ENCODE assay signal across 17 cellular contexts in the genomic region with DNA sequence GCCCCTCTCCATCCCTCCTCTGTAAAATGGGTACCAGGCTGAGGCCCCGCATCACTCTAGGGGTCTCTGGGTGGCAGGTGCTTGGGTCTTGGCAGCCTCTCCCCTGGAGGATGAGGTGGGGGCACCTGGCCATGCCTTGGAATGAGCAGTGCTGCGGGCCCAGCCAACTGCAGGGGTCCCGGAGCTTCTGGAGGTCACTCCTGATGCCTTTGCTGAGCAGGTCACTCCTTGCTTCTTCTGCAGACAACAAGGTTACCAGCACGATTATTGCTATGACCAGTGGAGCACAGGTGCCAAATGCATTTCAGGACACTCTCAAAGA. TPM values are rescaled to one million over a fixed set of nuclear protein-coding genes. Genes with fewer than 3 reads are reported as not detected.
A peak's percentile ranks its signal among the peaks of the same experiment; 100 is the strongest.
DNase-seq lines count a peak whose midpoint lies in the region; ATAC-seq, FAIRE-seq and TF ChIP-seq lines count a peak whose summit lies in the region.
"Had no signal": no experiment of that assay in that cellular context is flagged by ENCODE, and none has a peak within 500 bp of the region (broad histone marks: within the 10 kb centered on the region; RNA-seq: fewer than 3 reads in every experiment).

No MANE protein-coding gene starts in this region.

- no CpG with 5 or more reads among the region's 4 CpGs for WGBS in H9 (ENCODE audit: extremely low coverage, insufficient read length, low lambda C conversion rate)
- 81 to 82% methylated on average over 4 of the region's 4 CpGs for WGBS in esophagus, 2 donors
- WGBS in trophoblast cell (ENCODE audit: extremely low coverage, insufficient coverage, insufficient read length): no CpG with 5 or more reads among the region's 4 CpGs

- no peak overlapping the region for H4K5ac ChIP-seq in H9 (ENCODE audit: insufficient read length, low read depth, low read length)

- no peaks in the 10 kb centered on the region; a peak in 1 of 7 replicates for H3K36me3 Mint-ChIP-seq in H9 (ENCODE audit: insufficient read depth in 1 of 3, low read depth in 3 of 3)

- no peak overlapping the region for H2AFZ ChIP-seq in H9 (ENCODE audit: low read length)
- H2AFZ ChIP-seq in PC-9: no peak overlapping the region
- H2AFZ ChIP-seq in trophoblast cell (ENCODE audit: insufficient read depth, low read length, poor library complexity): no peak overlapping the region

- peaks cover 7% of the 10 kb centered on the region for H3K27me3 Mint-ChIP-seq in H9 (ENCODE audit: low read depth)

- no peaks in the 10 kb centered on the region for H3K9me3 Mint-ChIP-seq in H9
- H3K9me3 Mint-ChIP-seq: HFFc6 had no signal

- H3K4me1 ChIP-seq in H9 (ENCODE audit: insufficient read depth, low read length): peaks cover 4% of the 10 kb centered on the region; the same call in 1 of the 2 replicates
- peaks cover 90% of the 10 kb centered on the region for H3K4me1 ChIP-seq in PC-9 (replicated peaks; ENCODE audit: insufficient read depth)
- H3K4me1 ChIP-seq in esophagus (ENCODE audit: control insufficient read depth in 2 of 2, insufficient read depth in 2 of 2, low read length in 1 of 2): peaks cover 25 to 49% of the 10 kb centered on the region in 2 donors
- peaks cover 55 to 59% of the 10 kb centered on the region in 2 experiments for H3K4me1 ChIP-seq in trophoblast cell (ENCODE audit: control insufficient read depth in 1 of 2, insufficient read depth in 2 of 2, low read length in 2 of 2)

- H3K23ac ChIP-seq in H9 (ENCODE audit: insufficient read length, low read depth, low read length) (no peak overlapping the region), trophoblast cell (ENCODE audit: low read length) (no peak overlapping the region)

- peaks cover 43% of the 10 kb centered on the region for H3F3A ChIP-seq in PC-9 (ENCODE audit: insufficient read depth, low read depth)

- DNase-seq in H9 (peak; percentile 26), PC-9 (no peak), trophoblast cell (no peak), NCI-H2171 treated with DMSO at 0.1 percent for 48 hours (lab: John Stamatoyannopoulos, UW) (no peak), GM12892 (ENCODE audit: insufficient read length) (no peak), activated gamma-delta T cell (lab: John Stamatoyannopoulos, UW) (no peak)
- DNase-seq: DMS79, NCI-H1092 treated with DMSO at 0.1 percent for 48 hours, NCI-H2029 treated with DMSO at 0.1 percent for 48 hours, NCI-H446 treated with DMSO at 0.1 percent for 48 hours had no signal

- H3K36me3 ChIP-seq in PC-9 (ENCODE audit: low read depth): no peaks in the 10 kb centered on the region
- H3K36me3 ChIP-seq in esophagus (ENCODE audit: control insufficient read depth in 2 of 2, insufficient read depth in 2 of 2, low read length in 1 of 2): no peaks in the 10 kb centered on the region
- peaks cover 0 to 2% of the 10 kb centered on the region in 2 experiments for H3K36me3 ChIP-seq in trophoblast cell (ENCODE audit: control insufficient read depth in 1 of 2, insufficient read depth in 2 of 2, low read length in 2 of 2)

- no peak for TF ChIP-seq CTCF in H9 (conservative IDR thresholded peaks at IDR 0.05)
- TF ChIP-seq CTCF in PC-9 (conservative IDR thresholded peaks at IDR 0.05): no peak

- H3K27ac ChIP-seq in H9 (ENCODE audit: insufficient read length, low read depth, low read length): no peak overlapping the region
- H3K27ac ChIP-seq in PC-9: peak overlapping the region; percentile 81
- peak overlapping the region; percentile 80 to 84 for H3K27ac ChIP-seq in esophagus (ENCODE audit: low read depth in 2 of 2, low read length in 1 of 2)
- peak overlapping the region; percentile 54 for H3K27ac ChIP-seq in trophoblast cell (ENCODE audit: low read depth, low read length)
- H3K27ac ChIP-seq: C4-2B had no signal

- H3K79me1 ChIP-seq in H9 (ENCODE audit: insufficient read depth, low read depth, low read length, poor library complexity, severe bottlenecking): no peaks in the 10 kb centered on the region
- H3K79me1 ChIP-seq in trophoblast cell (ENCODE audit: low read length): peaks cover 56% of the 10 kb centered on the region

- H3K4me2 ChIP-seq in H9 (ENCODE audit: insufficient read depth, insufficient read length, low read length) (no peak overlapping the region), PC-9 (peak overlapping the region; percentile 77), trophoblast cell (ENCODE audit: low read length) (no peak overlapping the region)

- H2AK5ac ChIP-seq in H9 (ENCODE audit: insufficient read length, low read length): no peak overlapping the region
- peak overlapping the region; percentile 33 for H2AK5ac ChIP-seq in trophoblast cell (ENCODE audit: low read length)

- no peak overlapping the region for H3K18ac ChIP-seq in H9 (ENCODE audit: insufficient read length, low read depth, low read length)
- H3K18ac ChIP-seq in trophoblast cell (ENCODE audit: low read length): peak overlapping the region; percentile 65

- H3K9me3 ChIP-seq in H9 (ENCODE audit: control insufficient read depth, low read depth, low read length) (no peaks in the 10 kb centered on the region), PC-9 (ENCODE audit: insufficient read depth, low read depth) (no peaks in the 10 kb centered on the region), esophagus (ENCODE audit: control insufficient read depth in 2 of 2, insufficient read depth in 1 of 2, low read depth in 1 of 2, low read length in 1 of 2) (no peaks in the 10 kb centered on the region), trophoblast cell (ENCODE audit: insufficient read depth, low read depth, low read length) (peaks cover 2% of the 10 kb centered on the region)

- POLR2A ChIA-PET in PC-9 (lab: Charles Lee; ENCODE audit: unreplicated experiment): interaction anchor here (0.7 to 1.3 kb wide), 5 partner anchors 11 to 882 kb away, joined by 3 to 11 read pairs (median 5); a partner anchor contains a TSS

- H2BK12ac ChIP-seq in H9 (ENCODE audit: insufficient read length, low read depth, low read length) (no peak overlapping the region), trophoblast cell (ENCODE audit: low read length) (peak overlapping the region; percentile 34)

- H3K23me2 ChIP-seq in H9 (ENCODE audit: insufficient read length, low read depth, low read length, poor library complexity, severe bottlenecking): no peaks in the 10 kb centered on the region

- no peak overlapping the region for H3K14ac ChIP-seq in H9 (ENCODE audit: insufficient read depth, low read length)
- peak overlapping the region; percentile 44 for H3K14ac ChIP-seq in trophoblast cell (ENCODE audit: low read length)

- H3K56ac ChIP-seq in H9 (ENCODE audit: insufficient read length, low read depth, low read length): no peak overlapping the region

- H3K4me3 ChIP-seq in PC-9 (peak overlapping the region; percentile 21; the same call in 1 of the 2 replicates), esophagus (ENCODE audit: low read depth in 1 of 2, low read length in 2 of 2) (no peak overlapping the region), trophoblast cell (ENCODE audit: low read depth, low read length) (no peak overlapping the region)

- H2BK15ac ChIP-seq in H9 (ENCODE audit: low read depth, low read length): no peak overlapping the region

- H3K27me3 ChIP-seq in H9 (ENCODE audit: insufficient read depth, low read length) (no peaks in the 10 kb centered on the region), PC-9 (ENCODE audit: insufficient read depth, low read depth) (no peaks in the 10 kb centered on the region), esophagus (ENCODE audit: control insufficient read depth in 1 of 2, insufficient read depth in 2 of 2, low read length in 2 of 2) (no peaks in the 10 kb centered on the region), trophoblast cell (ENCODE audit: insufficient read depth, low read length) (no peaks in the 10 kb centered on the region)

- H3K79me2 ChIP-seq in H9 (ENCODE audit: insufficient read depth, low read length) (no peaks in the 10 kb centered on the region), PC-9 (ENCODE audit: low read depth) (peaks cover 20% of the 10 kb centered on the region), trophoblast cell (ENCODE audit: control insufficient read depth, insufficient read depth, low read length, poor library complexity) (peaks cover 14% of the 10 kb centered on the region)

- H2BK120ac ChIP-seq in H9 (ENCODE audit: low read depth, low read length, poor library complexity, severe bottlenecking) (no peak overlapping the region), trophoblast cell (ENCODE audit: insufficient read depth, low read length, poor library complexity) (peak overlapping the region; percentile 78)

- no peak overlapping the region for H2BK20ac ChIP-seq in H9 (ENCODE audit: low read depth, low read length, poor library complexity, severe bottlenecking)

- no peak overlapping the region for H4K91ac ChIP-seq in H9 (ENCODE audit: insufficient read length, low read depth, low read length)
- peak overlapping the region; percentile 80 for H4K91ac ChIP-seq in trophoblast cell (ENCODE audit: low read depth, low read length)

- H3K4ac ChIP-seq in H9 (ENCODE audit: low read depth, low read length) (no peak overlapping the region), trophoblast cell (ENCODE audit: low read depth, low read length) (no peak overlapping the region)

- no peak overlapping the region for H2BK5ac ChIP-seq in H9 (ENCODE audit: insufficient read length, low read length)
- peak overlapping the region; percentile 37 for H2BK5ac ChIP-seq in trophoblast cell (ENCODE audit: low read depth, low read length, poor library complexity)

- no peak for TF ChIP-seq POLR2A in GM12892 (IDR thresholded peaks at IDR 0.05; ENCODE audit: low read depth, low read length)

- no peak for FAIRE-seq in GM12892 (lab: Jason Lieb, UNC)

- BruUV-seq in PC-9 (replicated peaks; lab: Mats Ljungman, UMichigan): no TSS peak

- H3K9ac ChIP-seq in H9 (ENCODE audit: extremely low read depth, insufficient read length, low read length) (no peak overlapping the region), trophoblast cell (ENCODE audit: low read length) (no peak overlapping the region)

- intact Hi-C loops in PC-9 (cut with micrococcal nuclease; ENCODE audit: unreplicated experiment): loop anchor here (1.0 kb wide), 1 partner anchor 22 kb away; a partner anchor contains a TSS

- no peaks in the 10 kb centered on the region for H3K9me2 ChIP-seq in PC-9 (ENCODE audit: insufficient read depth)

- no peak for ATAC-seq in HG02763 (IDR thresholded peaks at IDR 0.05; ENCODE audit: unreplicated experiment)

- H3T11ph ChIP-seq in H9 (ENCODE audit: low read length): no peak overlapping the region

- H3K4me3 Mint-ChIP-seq in H9: no peak overlapping the region

- H3K27ac Mint-ChIP-seq in H9: no peak overlapping the region
- H3K27ac Mint-ChIP-seq: HFFc6 had no signal

- H4K20me1 ChIP-seq in H9 (ENCODE audit: control insufficient read depth, insufficient read depth, insufficient read length): no peaks in the 10 kb centered on the region
- no peaks in the 10 kb centered on the region for H4K20me1 ChIP-seq in PC-9 (ENCODE audit: insufficient read depth)

- peaks cover 28 to 29% of the 10 kb centered on the region in 2 experiments for H3K4me1 Mint-ChIP-seq in H9

- H4K8ac ChIP-seq in H9 (replicated peaks; ENCODE audit: insufficient read length, low read depth, low read length) (no peak overlapping the region), trophoblast cell (ENCODE audit: low read depth, low read length) (peak overlapping the region; percentile 31)

- H4K12ac ChIP-seq in trophoblast cell (ENCODE audit: low read depth, low read length): no peak overlapping the region

- CTCF ChIA-PET in PC-9 (lab: Charles Lee): no interaction called here

RNA-seq across cellular contexts. Expression of a gene that starts 22.4 kb away (rescaled TPM):
- total RNA-seq in H9 (2021): 2.9 and 3.2 TPM in 2 replicates
- total RNA-seq in PC-9 (2021): 11.4 and 18.1 TPM in 2 replicates
- under 1 TPM; 0.81 to 0.94 TPM for polyA plus RNA-seq in esophagus
- 34.5 and 39.7 TPM in 2 replicates for polyA plus RNA-seq in trophoblast cell (2013)
- polyA plus RNA-seq in GM12892 (2012; ENCODE audit: missing spikeins): not detected

RNA-seq across cellular contexts. Expression of a gene that starts 58.3 kb away (rescaled TPM):
- not detected in 2 replicates for total RNA-seq in H9 (2021)
- total RNA-seq in PC-9 (2021): not detected in 2 replicates
- not detected for polyA plus RNA-seq in esophagus
- polyA plus RNA-seq in trophoblast cell (2013): not detected in 2 replicates
- not detected for polyA plus RNA-seq in GM12892 (2012; ENCODE audit: missing spikeins)
- total RNA-seq: H4, HFFc6, LHCN-M2, RPMI7951 had no signal
